ENCODE assay signal across 27 cellular contexts in genomic region chr1:185355947-185356346, GRCh38.
"Had no signal": no experiment of that assay in that cellular context is flagged by ENCODE, and none has a peak within 500 bp of the region (broad histone marks: within the 10 kb centered on the region; RNA-seq: fewer than 3 reads in every experiment).

No MANE protein-coding gene starts in this region.

- H3K9me3 ChIP-seq: left lung, ovary, psoas muscle, testis, tibial artery had no signal

- H3K36me3 ChIP-seq: esophagus muscularis mucosa, heart right ventricle, left lung, ovary, spleen, tibial artery had no signal

- H3K4me1 ChIP-seq: left lung, psoas muscle, spleen had no signal

- DNase-seq: dermis blood vessel endothelial cell; effector memory CD4-positive, alpha-beta T cell; foreskin melanocyte; glutamatergic neuron; heart right ventricle; hippocampal formation; left cardiac atrium; left lung; mammary epithelial cell; mesendoderm; midbrain; naive thymus-derived CD8-positive, alpha-beta T cell; nephron progenitor cell; occipital lobe; ovary; posterior cingulate gyrus; psoas muscle; right cardiac atrium; spleen; stimulated activated CD4-positive, alpha-beta T cell treated with anti-CD3 and anti-CD28 coated beads, Interleukin-4, amount 100 ng/mL, for 4 hours; stimulated activated naive CD8-positive, alpha-beta T cell treated with anti-CD3 and anti-CD28 coated beads, Interleukin-15, Interleukin-2, amounts not matched to agents 100 U/mL and 50 U/mL, for 24 hours; substantia nigra; testis; tibial artery had no signal

- H3K27me3 ChIP-seq: esophagus muscularis mucosa, heart right ventricle, left lung, ovary, spleen, testis, tibial artery had no signal

- H3K27ac ChIP-seq: coronary artery, esophagus muscularis mucosa, heart right ventricle, left lung, ovary, psoas muscle, skin epidermis, spleen, testis, tibial artery had no signal

- H3K4me3 ChIP-seq: coronary artery, esophagus muscularis mucosa, heart right ventricle, left lung, ovary, psoas muscle, skin epidermis, spleen, testis, tibial artery had no signal
